In the genomic region with DNA sequence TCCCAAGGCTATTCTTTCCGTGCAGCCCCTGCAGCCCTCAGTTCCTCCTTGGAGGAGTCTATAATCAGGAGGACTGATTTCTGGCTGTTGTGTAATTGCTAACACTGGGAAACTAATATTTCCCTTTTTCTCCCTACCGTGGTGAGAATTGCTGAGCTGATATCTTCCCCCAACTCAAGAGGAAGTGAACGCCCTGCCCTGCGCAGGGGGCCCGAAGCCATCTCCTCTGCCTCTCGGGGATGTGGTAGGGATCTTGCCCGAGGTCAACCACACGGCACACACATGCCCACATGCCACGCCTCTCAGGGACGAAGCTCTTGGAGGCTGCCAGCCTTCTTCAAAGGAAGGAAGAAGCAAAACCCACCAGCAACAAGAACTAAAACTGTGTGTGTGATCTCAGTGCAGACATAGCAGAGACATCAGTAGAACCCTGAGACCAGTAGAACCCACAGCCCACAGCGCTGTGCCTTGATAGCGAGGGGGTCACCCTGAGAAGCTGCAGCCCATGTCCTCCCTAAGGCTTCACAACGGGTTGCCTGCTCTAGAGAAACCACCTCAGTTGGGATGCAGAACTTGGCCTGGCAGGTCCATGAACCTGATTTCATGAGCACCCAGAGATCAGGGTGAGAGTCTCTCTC, we compare ENCODE assay signal across 9 cellular contexts. TPM values are rescaled to one million over a fixed set of nuclear protein-coding genes. Genes with fewer than 3 reads are reported as not detected.
DNase-seq lines count a peak whose midpoint lies in the region; ATAC-seq and TF ChIP-seq lines count a peak whose summit lies in the region.
"Had no signal": no experiment of that assay in that cellular context is flagged by ENCODE, and none has a peak within 500 bp of the region (broad histone marks: within the 10 kb centered on the region; RNA-seq: fewer than 3 reads in every experiment).

No MANE protein-coding gene starts in this region.

- DNase-seq in RPMI8226 (peak; percentile 66), midbrain (lab: John Stamatoyannopoulos, UW) (peak; percentile 51), NCI-H226 (no peak), T1000 (lab: John Stamatoyannopoulos, UW) (no peak), smooth muscle cell (lab: John Stamatoyannopoulos, UW; ENCODE audit: unreplicated experiment) (no peak)
- DNase-seq: COR-L47 had no signal

- no peaks in the 10 kb centered on the region for H3K9me3 ChIP-seq in BLaER1
- H3K9me3 ChIP-seq in smooth muscle cell (replicated peaks; ENCODE audit: low read depth) = no peaks in the 10 kb centered on the region

- 92% methylated on average over 13 of the region's 13 CpGs for WGBS in smooth muscle cell (ENCODE audit: low lambda C conversion rate)

- peak overlapping the region; percentile 87 for H3K27ac Mint-ChIP-seq in activated naive CD8-positive, alpha-beta T cell

- H3K9me3 Mint-ChIP-seq in activated naive CD8-positive, alpha-beta T cell (ENCODE audit: low read depth) = no peaks in the 10 kb centered on the region

- no peaks in the 10 kb centered on the region for H3F3A ChIP-seq in smooth muscle cell (ENCODE audit: low read depth)

- H3K27ac ChIP-seq in BLaER1 (no peak overlapping the region), smooth muscle cell (ENCODE audit: low read depth) (no peak overlapping the region)

- H3K4me3 Mint-ChIP-seq in activated naive CD8-positive, alpha-beta T cell = peak overlapping the region; percentile 69

- no peak for ATAC-seq in HG03045 (IDR thresholded peaks at IDR 0.05; ENCODE audit: unreplicated experiment)

- H4K20me1 ChIP-seq in BLaER1 (no peaks in the 10 kb centered on the region), smooth muscle cell (ENCODE audit: low read depth) (no peaks in the 10 kb centered on the region)

- H3K4me3 ChIP-seq in BLaER1 = no peak overlapping the region
- no peak overlapping the region for H3K4me3 ChIP-seq in smooth muscle cell

- H3K4me1 Mint-ChIP-seq in activated naive CD8-positive, alpha-beta T cell (ENCODE audit: low read depth) = peaks cover 52% of the 10 kb centered on the region

- no peak overlapping the region for H2AFZ ChIP-seq in smooth muscle cell (ENCODE audit: low read depth)

- no peaks in the 10 kb centered on the region for H3K27me3 Mint-ChIP-seq in activated naive CD8-positive, alpha-beta T cell

- H3K27me3 ChIP-seq in BLaER1 (no peaks in the 10 kb centered on the region), smooth muscle cell (ENCODE audit: low read depth) (no peaks in the 10 kb centered on the region)

- no peaks in the 10 kb centered on the region for H3K79me2 ChIP-seq in smooth muscle cell (ENCODE audit: low read depth)

- no peak for TF ChIP-seq CTCF in smooth muscle cell (IDR thresholded peaks at IDR 0.05; ENCODE audit: borderline replicate concordance, insufficient read depth, poor library complexity, severe bottlenecking)

- no peaks in the 10 kb centered on the region for H3K36me3 Mint-ChIP-seq in activated naive CD8-positive, alpha-beta T cell

- H3K4me1 ChIP-seq in BLaER1 = peaks cover 29% of the 10 kb centered on the region
- H3K4me1 ChIP-seq in smooth muscle cell (ENCODE audit: low read depth) = no peaks in the 10 kb centered on the region

- peak overlapping the region; percentile 64 for H3K4me2 ChIP-seq in BLaER1
- no peak overlapping the region for H3K4me2 ChIP-seq in smooth muscle cell

- H3K9ac ChIP-seq in BLaER1 = no peak overlapping the region
- H3K9ac ChIP-seq in smooth muscle cell (ENCODE audit: low read depth) = no peak overlapping the region

- H3K36me3 ChIP-seq in BLaER1 = no peaks in the 10 kb centered on the region
- H3K36me3 ChIP-seq in smooth muscle cell (ENCODE audit: low read depth) = no peaks in the 10 kb centered on the region

RNA-seq across cellular contexts. Expression of gene ULK2, which starts 8.9 kb away (rescaled TPM):
- total RNA-seq in smooth muscle cell = 15.6 and 24.0 TPM in 2 replicates
- polyA plus RNA-seq in smooth muscle cell = 9.7 and 10.3 TPM in 2 replicates

Comparison
In these comparisons a context has a peak if more than half of its experiments do, and no peak if none do; other contexts are left out.
1. DNase-seq: peak in RPMI8226 (single experiment) and midbrain (single experiment); none in NCI-H226 (single experiment), T1000 (single experiment) and smooth muscle cell (single experiment).